In the genomic region with DNA sequence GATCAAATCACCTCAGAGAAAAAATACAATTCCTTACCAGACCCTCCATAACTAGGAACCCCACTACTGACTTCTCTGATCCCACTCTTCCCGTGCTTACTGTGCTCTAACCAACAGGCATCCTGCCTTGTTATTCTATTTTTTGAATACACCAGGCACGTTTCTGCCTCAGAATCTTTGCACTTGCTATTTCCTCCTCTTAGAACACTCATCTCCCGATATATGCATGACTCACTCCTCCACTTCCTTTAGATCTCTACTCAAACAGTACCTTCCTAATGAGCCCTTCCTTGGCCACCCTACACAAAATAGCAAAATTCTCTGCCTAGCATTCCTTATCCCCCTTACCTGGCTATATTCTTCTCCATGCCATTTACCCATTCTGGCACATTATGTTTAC, we compare ENCODE assay signal across 2 cellular contexts.
TF ChIP-seq lines count a peak whose summit lies in the region.

No MANE protein-coding gene starts in this region.

TF ChIP-seq in H1, 55 proteins besides CTCF, POLR2A, EP300 and RAD21:
- TF ChIP-seq SUZ12 (IDR thresholded peaks at IDR 0.05; ENCODE audit: low read length) (no peak), TAF1 (IDR thresholded peaks at IDR 0.05; ENCODE audit: low read depth, low read length) (no peak), TCF12 (IDR thresholded peaks at IDR 0.05; ENCODE audit: low read depth, low read length) (no peak)
- TF ChIP-seq, protein P1, sequence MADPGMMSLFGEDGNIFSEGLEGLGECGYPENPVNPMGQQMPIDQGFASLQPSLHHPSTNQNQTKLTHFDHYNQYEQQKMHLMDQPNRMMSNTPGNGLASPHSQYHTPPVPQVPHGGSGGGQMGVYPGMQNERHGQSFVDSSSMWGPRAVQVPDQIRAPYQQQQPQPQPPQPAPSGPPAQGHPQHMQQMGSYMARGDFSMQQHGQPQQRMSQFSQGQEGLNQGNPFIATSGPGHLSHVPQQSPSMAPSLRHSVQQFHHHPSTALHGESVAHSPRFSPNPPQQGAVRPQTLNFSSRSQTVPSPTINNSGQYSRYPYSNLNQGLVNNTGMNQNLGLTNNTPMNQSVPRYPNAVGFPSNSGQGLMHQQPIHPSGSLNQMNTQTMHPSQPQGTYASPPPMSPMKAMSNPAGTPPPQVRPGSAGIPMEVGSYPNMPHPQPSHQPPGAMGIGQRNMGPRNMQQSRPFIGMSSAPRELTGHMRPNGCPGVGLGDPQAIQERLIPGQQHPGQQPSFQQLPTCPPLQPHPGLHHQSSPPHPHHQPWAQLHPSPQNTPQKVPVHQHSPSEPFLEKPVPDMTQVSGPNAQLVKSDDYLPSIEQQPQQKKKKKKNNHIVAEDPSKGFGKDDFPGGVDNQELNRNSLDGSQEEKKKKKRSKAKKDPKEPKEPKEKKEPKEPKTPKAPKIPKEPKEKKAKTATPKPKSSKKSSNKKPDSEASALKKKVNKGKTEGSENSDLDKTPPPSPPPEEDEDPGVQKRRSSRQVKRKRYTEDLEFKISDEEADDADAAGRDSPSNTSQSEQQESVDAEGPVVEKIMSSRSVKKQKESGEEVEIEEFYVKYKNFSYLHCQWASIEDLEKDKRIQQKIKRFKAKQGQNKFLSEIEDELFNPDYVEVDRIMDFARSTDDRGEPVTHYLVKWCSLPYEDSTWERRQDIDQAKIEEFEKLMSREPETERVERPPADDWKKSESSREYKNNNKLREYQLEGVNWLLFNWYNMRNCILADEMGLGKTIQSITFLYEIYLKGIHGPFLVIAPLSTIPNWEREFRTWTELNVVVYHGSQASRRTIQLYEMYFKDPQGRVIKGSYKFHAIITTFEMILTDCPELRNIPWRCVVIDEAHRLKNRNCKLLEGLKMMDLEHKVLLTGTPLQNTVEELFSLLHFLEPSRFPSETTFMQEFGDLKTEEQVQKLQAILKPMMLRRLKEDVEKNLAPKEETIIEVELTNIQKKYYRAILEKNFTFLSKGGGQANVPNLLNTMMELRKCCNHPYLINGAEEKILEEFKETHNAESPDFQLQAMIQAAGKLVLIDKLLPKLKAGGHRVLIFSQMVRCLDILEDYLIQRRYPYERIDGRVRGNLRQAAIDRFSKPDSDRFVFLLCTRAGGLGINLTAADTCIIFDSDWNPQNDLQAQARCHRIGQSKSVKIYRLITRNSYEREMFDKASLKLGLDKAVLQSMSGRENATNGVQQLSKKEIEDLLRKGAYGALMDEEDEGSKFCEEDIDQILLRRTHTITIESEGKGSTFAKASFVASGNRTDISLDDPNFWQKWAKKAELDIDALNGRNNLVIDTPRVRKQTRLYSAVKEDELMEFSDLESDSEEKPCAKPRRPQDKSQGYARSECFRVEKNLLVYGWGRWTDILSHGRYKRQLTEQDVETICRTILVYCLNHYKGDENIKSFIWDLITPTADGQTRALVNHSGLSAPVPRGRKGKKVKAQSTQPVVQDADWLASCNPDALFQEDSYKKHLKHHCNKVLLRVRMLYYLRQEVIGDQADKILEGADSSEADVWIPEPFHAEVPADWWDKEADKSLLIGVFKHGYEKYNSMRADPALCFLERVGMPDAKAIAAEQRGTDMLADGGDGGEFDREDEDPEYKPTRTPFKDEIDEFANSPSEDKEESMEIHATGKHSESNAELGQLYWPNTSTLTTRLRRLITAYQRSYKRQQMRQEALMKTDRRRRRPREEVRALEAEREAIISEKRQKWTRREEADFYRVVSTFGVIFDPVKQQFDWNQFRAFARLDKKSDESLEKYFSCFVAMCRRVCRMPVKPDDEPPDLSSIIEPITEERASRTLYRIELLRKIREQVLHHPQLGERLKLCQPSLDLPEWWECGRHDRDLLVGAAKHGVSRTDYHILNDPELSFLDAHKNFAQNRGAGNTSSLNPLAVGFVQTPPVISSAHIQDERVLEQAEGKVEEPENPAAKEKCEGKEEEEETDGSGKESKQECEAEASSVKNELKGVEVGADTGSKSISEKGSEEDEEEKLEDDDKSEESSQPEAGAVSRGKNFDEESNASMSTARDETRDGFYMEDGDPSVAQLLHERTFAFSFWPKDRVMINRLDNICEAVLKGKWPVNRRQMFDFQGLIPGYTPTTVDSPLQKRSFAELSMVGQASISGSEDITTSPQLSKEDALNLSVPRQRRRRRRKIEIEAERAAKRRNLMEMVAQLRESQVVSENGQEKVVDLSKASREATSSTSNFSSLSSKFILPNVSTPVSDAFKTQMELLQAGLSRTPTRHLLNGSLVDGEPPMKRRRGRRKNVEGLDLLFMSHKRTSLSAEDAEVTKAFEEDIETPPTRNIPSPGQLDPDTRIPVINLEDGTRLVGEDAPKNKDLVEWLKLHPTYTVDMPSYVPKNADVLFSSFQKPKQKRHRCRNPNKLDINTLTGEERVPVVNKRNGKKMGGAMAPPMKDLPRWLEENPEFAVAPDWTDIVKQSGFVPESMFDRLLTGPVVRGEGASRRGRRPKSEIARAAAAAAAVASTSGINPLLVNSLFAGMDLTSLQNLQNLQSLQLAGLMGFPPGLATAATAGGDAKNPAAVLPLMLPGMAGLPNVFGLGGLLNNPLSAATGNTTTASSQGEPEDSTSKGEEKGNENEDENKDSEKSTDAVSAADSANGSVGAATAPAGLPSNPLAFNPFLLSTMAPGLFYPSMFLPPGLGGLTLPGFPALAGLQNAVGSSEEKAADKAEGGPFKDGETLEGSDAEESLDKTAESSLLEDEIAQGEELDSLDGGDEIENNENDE (IDR thresholded peaks at IDR 0.05; ENCODE audit: insufficient replicate concordance, low read length), result no peak

TF ChIP-seq in HEK293T, 16 proteins besides CTCF, POLR2A, EP300 and RAD21:
- no peak for TF ChIP-seq SP1 (IDR thresholded peaks at IDR 0.05)
- no peak for TF ChIP-seq HDGF (IDR thresholded peaks at IDR 0.05; ENCODE audit: borderline replicate concordance)
- TF ChIP-seq FOXM1 (IDR thresholded peaks at IDR 0.05; ENCODE audit: borderline replicate concordance), result no peak
- no peak for TF ChIP-seq FOXK2 (IDR thresholded peaks at IDR 0.05)
- TF ChIP-seq CTBP1 (IDR thresholded peaks at IDR 0.05; ENCODE audit: borderline replicate concordance), result no peak
- TF ChIP-seq, protein P2, sequence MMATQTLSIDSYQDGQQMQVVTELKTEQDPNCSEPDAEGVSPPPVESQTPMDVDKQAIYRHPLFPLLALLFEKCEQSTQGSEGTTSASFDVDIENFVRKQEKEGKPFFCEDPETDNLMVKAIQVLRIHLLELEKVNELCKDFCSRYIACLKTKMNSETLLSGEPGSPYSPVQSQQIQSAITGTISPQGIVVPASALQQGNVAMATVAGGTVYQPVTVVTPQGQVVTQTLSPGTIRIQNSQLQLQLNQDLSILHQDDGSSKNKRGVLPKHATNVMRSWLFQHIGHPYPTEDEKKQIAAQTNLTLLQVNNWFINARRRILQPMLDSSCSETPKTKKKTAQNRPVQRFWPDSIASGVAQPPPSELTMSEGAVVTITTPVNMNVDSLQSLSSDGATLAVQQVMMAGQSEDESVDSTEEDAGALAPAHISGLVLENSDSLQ (IDR thresholded peaks at IDR 0.05), result no peak
- no peak for TF ChIP-seq TARDBP (IDR thresholded peaks at IDR 0.05)
- no peak for TF ChIP-seq BHLHE40 (IDR thresholded peaks at IDR 0.05; ENCODE audit: borderline replicate concordance)
